Comparison of ENCODE assay signal across 11 cellular contexts in genomic region chr14:75275598-75275997, GRCh38. TPM values are rescaled to one million over a fixed set of nuclear protein-coding genes. Genes with fewer than 3 reads are reported as not detected.
DNase-seq lines count a peak whose midpoint lies in the region; ATAC-seq and TF ChIP-seq lines count a peak whose summit lies in the region.
"Had no signal": no experiment of that assay in that cellular context is flagged by ENCODE, and none has a peak within 500 bp of the region (broad histone marks: within the 10 kb centered on the region; RNA-seq: fewer than 3 reads in every experiment).

No MANE protein-coding gene starts in this region.

- no peak for TF ChIP-seq RAD21 in SK-N-SH (IDR thresholded peaks at IDR 0.05; ENCODE audit: low read length)

- DNase-seq in CD14-positive monocyte (ENCODE audit: low spot score) (no peak), ascending aorta (ENCODE audit: low spot score in 2 of 2) (peak in 1 of 2 donors; percentile 54), lower lobe of right lung (no peak), DMS 273 (lab: John Stamatoyannopoulos, UW; ENCODE audit: unreplicated experiment) (no peak), SK-N-SH (no peak), RPMI8226 (no peak)
- DNase-seq: NCI-H1105, NCI-H345, nephron progenitor cell had no signal

- H3K27ac ChIP-seq in ascending aorta, result peak overlapping the region; percentile 95 to 100
- H3K27ac ChIP-seq in lower lobe of right lung, result peak overlapping the region; percentile 100
- H3K27ac ChIP-seq in skin epidermis, result peak overlapping the region in 16 of 21 experiments; percentile 22 to 100 (median 94)
- no peak overlapping the region for H3K27ac ChIP-seq in SK-N-SH (ENCODE audit: low read depth in 2 of 2, low read length in 1 of 2)

- TF ChIP-seq EP300 in SK-N-SH (IDR thresholded peaks at IDR 0.05; ENCODE audit: borderline replicate concordance in 1 of 2, low read depth in 1 of 2, low read length in 1 of 2), result no peak

- POLR2A ChIA-PET in SK-N-SH (lab: Yijun Ruan, JAX), result no interaction called here

- CTCF ChIA-PET in SK-N-SH (lab: Yijun Ruan, JAX), result no interaction called here

- no peak for TF ChIP-seq CTCF in CD14-positive monocyte (IDR thresholded peaks at IDR 0.05)
- no peak for TF ChIP-seq CTCF in ascending aorta (IDR thresholded peaks at IDR 0.05)
- TF ChIP-seq CTCF in lower lobe of right lung (IDR thresholded peaks at IDR 0.05), result no peak
- no peak for TF ChIP-seq CTCF in SK-N-SH (IDR thresholded peaks at IDR 0.05)

- peaks cover 0 to 25% (median 8%) of the 10 kb centered on the region in 3 donors for H3K27me3 Mint-ChIP-seq in CD14-positive monocyte (ENCODE audit: low read depth in 3 of 3)

- H4K20me1 ChIP-seq in SK-N-SH (ENCODE audit: insufficient read depth), result peaks cover 18% of the 10 kb centered on the region

- no peak overlapping the region for H3K4me3 ChIP-seq in ascending aorta
- H3K4me3 ChIP-seq in lower lobe of right lung, result no peak overlapping the region
- no peak overlapping the region for H3K4me3 ChIP-seq in skin epidermis
- H3K4me3 ChIP-seq in SK-N-SH (ENCODE audit: low read depth in 2 of 2, low read length in 1 of 2), result no peak overlapping the region

- no peaks in the 10 kb centered on the region for H3K79me2 ChIP-seq in SK-N-SH (ENCODE audit: insufficient read depth)

- H3K4me2 ChIP-seq in SK-N-SH, result no peak overlapping the region

- no peak overlapping the region for H2AFZ ChIP-seq in SK-N-SH (ENCODE audit: low read depth)

- no peak overlapping the region for H3K9ac ChIP-seq in SK-N-SH

- H3K9me3 ChIP-seq in ascending aorta (no peaks in the 10 kb centered on the region), lower lobe of right lung (no peaks in the 10 kb centered on the region), SK-N-SH (no peaks in the 10 kb centered on the region)

- H3K9me2 ChIP-seq in SK-N-SH, result no peaks in the 10 kb centered on the region

- H3K4me1 ChIP-seq in ascending aorta (peaks cover 6 to 17% of the 10 kb centered on the region in 2 donors), lower lobe of right lung (peaks cover 45% of the 10 kb centered on the region), SK-N-SH (ENCODE audit: control insufficient read depth in 1 of 2, insufficient read depth in 2 of 2, low read depth in 1 of 2, low read length in 1 of 2) (peaks cover 4 to 17% of the 10 kb centered on the region in 2 experiments; a peak in 3 of 4 replicates)

- H3K9me3 Mint-ChIP-seq in CD14-positive monocyte, result peaks cover 10 to 19% (median 15%) of the 10 kb centered on the region in 7 donors
- H3K9me3 Mint-ChIP-seq: nephron progenitor cell had no signal

- H3K36me3 ChIP-seq in ascending aorta, result peaks cover 17% of the 10 kb centered on the region in 2 donors
- H3K36me3 ChIP-seq in lower lobe of right lung, result peaks cover 3% of the 10 kb centered on the region
- H3K36me3 ChIP-seq in SK-N-SH (replicated peaks in 1 of 2; ENCODE audit: control insufficient read depth in 1 of 2, insufficient read depth in 2 of 2, low read length in 1 of 2), result peaks cover 0 to 8% of the 10 kb centered on the region in 2 experiments

- ATAC-seq in lower lobe of right lung (no peak), HG03439 (IDR thresholded peaks at IDR 0.05; ENCODE audit: unreplicated experiment) (no peak)

- peak overlapping the region; percentile 34 to 59 for H3K4me3 Mint-ChIP-seq in CD14-positive monocyte

- H3K27me3 ChIP-seq in ascending aorta, result no peaks in the 10 kb centered on the region
- no peaks in the 10 kb centered on the region for H3K27me3 ChIP-seq in lower lobe of right lung (ENCODE audit: low read depth)
- no peaks in the 10 kb centered on the region for H3K27me3 ChIP-seq in SK-N-SH (ENCODE audit: insufficient read depth)

- peaks cover 12% of the 10 kb centered on the region for H3F3A ChIP-seq in SK-N-SH (replicated peaks; ENCODE audit: insufficient read depth)

- peaks cover 26 to 31% of the 10 kb centered on the region in 2 donors for H3K36me3 Mint-ChIP-seq in CD14-positive monocyte

- intact Hi-C loops in CD14-positive monocyte (cut with micrococcal nuclease), result loop anchor here (5.0 kb wide), 2 partner anchors 88 to 138 kb away; no protein-coding TSS in a partner anchor
- intact Hi-C loops in ascending aorta (cut with DNase I), result no loop called here
- intact Hi-C loops in lower lobe of right lung (cut with DNase I), result no loop called here

- WGBS in SK-N-SH (ENCODE audit: low lambda C conversion rate), result 50% methylated on average over 2 of the region's 2 CpGs

- peaks cover 51% of the 10 kb centered on the region for H3K4me1 Mint-ChIP-seq in CD14-positive monocyte

- H3K27ac Mint-ChIP-seq in CD14-positive monocyte, result peak overlapping the region; percentile 97 to 100 (median 99)
- H3K27ac Mint-ChIP-seq: nephron progenitor cell had no signal

TF ChIP-seq in SK-N-SH, 30 proteins besides CTCF, POLR2A, EP300 and RAD21:
- TF ChIP-seq NFIC (IDR thresholded peaks at IDR 0.05; ENCODE audit: borderline replicate concordance), result no peak
- TF ChIP-seq USF1 (IDR thresholded peaks at IDR 0.05; ENCODE audit: borderline replicate concordance, low read depth), result no peak
- no peak for TF ChIP-seq USF2 (IDR thresholded peaks at IDR 0.05; ENCODE audit: borderline replicate concordance, low read depth, low read length)
- TF ChIP-seq NRF1 (IDR thresholded peaks at IDR 0.05; ENCODE audit: low read depth, low read length), result no peak
- TF ChIP-seq RFX5 (IDR thresholded peaks at IDR 0.05; ENCODE audit: low read length), result no peak
- TF ChIP-seq MEF2A (IDR thresholded peaks at IDR 0.05; ENCODE audit: borderline replicate concordance, low read depth), result no peak
- no peak for TF ChIP-seq JUND (IDR thresholded peaks at IDR 0.05)
- TF ChIP-seq ELF1 (IDR thresholded peaks at IDR 0.05), result no peak
- no peak for TF ChIP-seq SMC3 (IDR thresholded peaks at IDR 0.05; ENCODE audit: low read depth, low read length)
- no peak for TF ChIP-seq PBX3 (IDR thresholded peaks at IDR 0.05)

RNA-seq across cellular contexts. Expression of gene FOS, which starts 3.0 kb away (rescaled TPM):
- 1,000 to 10,000 TPM; 4,403 to 4,841 TPM for polyA plus RNA-seq in CD14-positive monocyte
- 4,268 TPM for total RNA-seq in ascending aorta
- 302 TPM for total RNA-seq in lower lobe of right lung
- 285 and 309 TPM in 2 replicates for polyA plus RNA-seq in SK-N-SH (2012; rRNA removed)
- polyA plus RNA-seq in SK-N-SH (2012; cell fraction: cytosol; rRNA removed), result 143 and 157 TPM in 2 replicates
- polyA plus RNA-seq in SK-N-SH (2012; cell fraction: nucleus; rRNA removed), result 1,026 and 1,160 TPM in 2 replicates

Comparison
In these comparisons a context has a peak if more than half of its experiments do, and no peak if none do; other contexts are left out.
1. H3K27ac ChIP-seq: peak in ascending aorta (2 of 2), lower lobe of right lung (single experiment) and skin epidermis (16 of 21); none in SK-N-SH (0 of 2).
2. RNA of gene FOS, which starts 3.0 kb away (total RNA-seq): 4,268 TPM in ascending aorta (single experiment); 302 TPM in lower lobe of right lung (single experiment); every median in the first group is over 10 times any median in the second.
3. intact Hi-C loops: an anchor here in CD14-positive monocyte (5.0 kb wide); none called in ascending aorta and lower lobe of right lung.